In the genomic region with DNA sequence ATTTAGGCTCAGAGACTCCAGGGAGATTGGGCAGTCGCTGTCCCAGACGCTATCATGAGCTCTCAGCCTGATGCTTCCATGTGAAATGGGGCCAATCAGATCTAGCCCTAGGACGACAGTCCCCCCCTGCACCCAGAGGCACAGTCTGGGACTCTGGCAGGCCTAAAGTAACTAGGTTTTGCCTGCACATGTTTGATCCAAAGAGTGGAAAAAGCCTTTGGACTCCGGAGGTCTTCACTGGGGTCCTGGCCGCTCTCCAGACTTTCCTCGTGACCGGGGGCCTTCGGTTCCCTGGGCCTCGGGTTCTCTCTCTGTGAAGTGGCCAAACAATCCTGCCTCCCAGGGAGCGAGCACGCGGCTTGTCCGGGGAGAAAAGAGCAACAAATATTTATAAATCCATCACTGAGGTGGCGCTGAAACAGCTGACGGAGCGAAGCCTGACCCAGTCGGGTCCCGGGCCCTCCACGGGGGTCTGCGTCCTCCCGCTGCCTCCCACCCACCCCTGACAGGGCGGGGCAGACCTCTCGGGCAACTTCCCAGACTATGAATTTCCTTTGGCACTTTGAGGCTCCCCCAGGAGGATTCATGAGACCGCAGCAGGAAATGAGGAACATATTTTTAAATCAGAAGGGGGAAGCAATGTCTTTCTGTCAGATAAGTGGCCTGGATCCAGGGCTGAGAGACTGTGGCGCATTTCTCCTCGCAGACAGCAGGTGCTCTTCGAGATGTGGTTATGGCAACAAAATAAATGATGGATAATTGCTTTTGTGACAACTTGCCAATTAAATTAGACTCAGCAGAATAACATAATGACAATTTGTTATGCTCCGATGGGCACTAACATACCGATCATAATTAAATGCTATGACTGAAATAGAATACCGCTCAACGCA, we compare ENCODE assay signal across 8 cellular contexts. TPM values are rescaled to one million over a fixed set of nuclear protein-coding genes. Genes with fewer than 3 reads are reported as not detected.
DNase-seq lines count a peak whose midpoint lies in the region; ATAC-seq and TF ChIP-seq lines count a peak whose summit lies in the region.

No MANE protein-coding gene starts in this region.

- peak overlapping the region; percentile 66 for H3K27ac ChIP-seq in endodermal cell (ENCODE audit: low read depth, low read length)
- no peak overlapping the region for H3K27ac ChIP-seq in naive thymus-derived CD4-positive, alpha-beta T cell (ENCODE audit: low read depth, low read length)

- H3K4me1 Mint-ChIP-seq in endodermal cell (no peaks in the 10 kb centered on the region), progenitor cell of endocrine pancreas (ENCODE audit: low read depth) (no peaks in the 10 kb centered on the region)
- peaks cover 0 to 14% (median 13%) of the 10 kb centered on the region in 7 donors for H3K4me1 Mint-ChIP-seq in naive thymus-derived CD4-positive, alpha-beta T cell

- CTCF ChIA-PET in naive thymus-derived CD4-positive, alpha-beta T cell (lab: Charles Lee) = no interaction called here

- no peak overlapping the region for H3K4me3 Mint-ChIP-seq in endodermal cell
- H3K4me3 Mint-ChIP-seq in naive thymus-derived CD4-positive, alpha-beta T cell = peak overlapping the region in 3 of 10 donors; percentile 18 to 49 (median 27)
- H3K4me3 Mint-ChIP-seq in progenitor cell of endocrine pancreas (ENCODE audit: low read depth) = no peak overlapping the region

- peak; percentile 16 for TF ChIP-seq CTCF in endodermal cell (conservative IDR thresholded peaks at IDR 0.05)
- no peak for TF ChIP-seq CTCF in progenitor cell of endocrine pancreas (IDR thresholded peaks at IDR 0.05; ENCODE audit: unreplicated experiment)

- 85% methylated on average over 10 to 31 of the region's 31 CpGs for WGBS in endodermal cell (ENCODE audit: insufficient coverage in 1 of 2, insufficient read length in 1 of 2), 2 experiments

- no peaks in the 10 kb centered on the region for H3K9me3 ChIP-seq in endodermal cell (ENCODE audit: control insufficient read depth, low read length)
- H3K9me3 ChIP-seq in naive thymus-derived CD4-positive, alpha-beta T cell (ENCODE audit: control insufficient read depth in 2 of 3, low read length in 3 of 3) = no peaks in the 10 kb centered on the region

- H3K4me3 ChIP-seq in H7 (ENCODE audit: insufficient read depth, low read depth, low read length) (no peak overlapping the region), endodermal cell (ENCODE audit: low read length) (no peak overlapping the region)
- H3K4me3 ChIP-seq in naive thymus-derived CD4-positive, alpha-beta T cell (ENCODE audit: low read length) = no peak overlapping the region

- POLR2A ChIA-PET in naive thymus-derived CD4-positive, alpha-beta T cell (lab: Charles Lee) = no interaction called here

- H3K27me3 Mint-ChIP-seq in endodermal cell (ENCODE audit: insufficient read depth) (peaks cover 23% of the 10 kb centered on the region), progenitor cell of endocrine pancreas (peaks cover 54% of the 10 kb centered on the region)
- peaks cover 29 to 61% (median 56%) of the 10 kb centered on the region in 5 donors for H3K27me3 Mint-ChIP-seq in naive thymus-derived CD4-positive, alpha-beta T cell

- intact Hi-C loops in naive thymus-derived CD4-positive, alpha-beta T cell (cut with micrococcal nuclease) = no loop called here

- H3K27me3 ChIP-seq in H7 (ENCODE audit: control insufficient read depth, insufficient read depth, low read length) (no peaks in the 10 kb centered on the region), endodermal cell (ENCODE audit: control insufficient read depth, insufficient read depth, low read length, poor library complexity, severe bottlenecking) (no peaks in the 10 kb centered on the region)
- H3K27me3 ChIP-seq in naive thymus-derived CD4-positive, alpha-beta T cell (ENCODE audit: control insufficient read depth in 2 of 2, insufficient read depth in 2 of 2, low read length in 2 of 2) = no peaks in the 10 kb centered on the region

- DNase-seq in H7 (peak; percentile 32), NCI-H524 treated with DMSO at 0.1 percent for 48 hours (lab: John Stamatoyannopoulos, UW) (peak; percentile 50), endodermal cell (peak; percentile 51), dedifferentiated amniotic fluid mesenchymal stem cell (ENCODE audit: extremely low spot score) (no peak), progenitor cell of endocrine pancreas (ENCODE audit: low spot score, unreplicated experiment) (no peak)
- DNase-seq in naive thymus-derived CD4-positive, alpha-beta T cell = no peak
- DNase-seq in NK-92 treated with Interleukin-12 subunit alpha and Interleukin-12 subunit beta, amount 100 ng/mL, for 24 hours (lab: John Stamatoyannopoulos, UW) = no peak

- peak; percentile 51 for ATAC-seq in naive thymus-derived CD4-positive, alpha-beta T cell
- no peak for ATAC-seq in HG02623 (IDR thresholded peaks at IDR 0.05; ENCODE audit: unreplicated experiment)

- H3K36me3 ChIP-seq in H7 (replicated peaks; ENCODE audit: control insufficient read depth, insufficient read depth, low read length) (no peaks in the 10 kb centered on the region), endodermal cell (ENCODE audit: control insufficient read depth, insufficient read depth, low read length) (no peaks in the 10 kb centered on the region)
- H3K36me3 ChIP-seq in naive thymus-derived CD4-positive, alpha-beta T cell (ENCODE audit: control insufficient read depth in 2 of 3, insufficient read depth in 3 of 3, low read length in 3 of 3) = no peaks in the 10 kb centered on the region

- no peak overlapping the region for H3K9ac ChIP-seq in endodermal cell (ENCODE audit: extremely low read depth, low read length, poor library complexity, severe bottlenecking)

- no peaks in the 10 kb centered on the region for H3K36me3 Mint-ChIP-seq in endodermal cell (ENCODE audit: low read depth)
- H3K36me3 Mint-ChIP-seq in naive thymus-derived CD4-positive, alpha-beta T cell = peaks cover 0 to 4% (median 0%) of the 10 kb centered on the region in 5 donors
- H3K36me3 Mint-ChIP-seq in progenitor cell of endocrine pancreas (ENCODE audit: insufficient read depth) = no peaks in the 10 kb centered on the region

- no peaks in the 10 kb centered on the region for H3K4me1 ChIP-seq in endodermal cell (ENCODE audit: control insufficient read depth, insufficient read depth, low read length)
- H3K4me1 ChIP-seq in naive thymus-derived CD4-positive, alpha-beta T cell (ENCODE audit: control insufficient read depth in 2 of 2, insufficient read depth in 2 of 2, low read length in 2 of 2) = no peaks in the 10 kb centered on the region

- H3K27ac Mint-ChIP-seq in endodermal cell = no peak overlapping the region
- no peak overlapping the region for H3K27ac Mint-ChIP-seq in naive thymus-derived CD4-positive, alpha-beta T cell
- no peak overlapping the region for H3K27ac Mint-ChIP-seq in progenitor cell of endocrine pancreas

- H3K9me3 Mint-ChIP-seq in endodermal cell = no peaks in the 10 kb centered on the region
- H3K9me3 Mint-ChIP-seq in naive thymus-derived CD4-positive, alpha-beta T cell = no peaks in the 10 kb centered on the region
- no peaks in the 10 kb centered on the region for H3K9me3 Mint-ChIP-seq in progenitor cell of endocrine pancreas (ENCODE audit: low read depth)

RNA-seq across cellular contexts. Expression of a gene that starts 38.9 kb away (rescaled TPM):
- 56.1 and 65.9 TPM in 2 replicates for total RNA-seq in H7 (2014; rRNA removed; shearing (Covaris generic))
- total RNA-seq in endodermal cell (10 to 100 TPM; 43.9 to 49.2 TPM), progenitor cell of endocrine pancreas (34.6 and 38.9 TPM in 2 replicates)
- polyA plus RNA-seq in endodermal cell (2013, experiment 1 of 2) = 40.1 TPM
- 41.1 TPM for polyA plus RNA-seq in endodermal cell (2013, experiment 2 of 2)
- 10 to 100 TPM; 13.0 to 40.5 (median 24.6) TPM for total RNA-seq in naive thymus-derived CD4-positive, alpha-beta T cell
- 10 to 100 TPM; 26.5 to 42.8 TPM for polyA plus RNA-seq in naive thymus-derived CD4-positive, alpha-beta T cell

Comparison
In these comparisons a context has a peak if more than half of its experiments do, and no peak if none do; other contexts are left out.
1. DNase-seq: peak in H7 (single experiment), NCI-H524 treated with DMSO at 0.1 percent for 48 hours (single experiment) and endodermal cell (single experiment); none in naive thymus-derived CD4-positive, alpha-beta T cell (0 of 9), dedifferentiated amniotic fluid mesenchymal stem cell (single experiment), progenitor cell of endocrine pancreas (single experiment) and NK-92 treated with Interleukin-12 subunit alpha and Interleukin-12 subunit beta, amount 100 ng/mL, for 24 hours (single experiment).